ENCODE assay signal across 17 cellular contexts in genomic region chr3:143771939-143772338, GRCh38.
A peak's percentile ranks its signal among the peaks of the same experiment; 100 is the strongest.
DNase-seq lines count a peak whose midpoint lies in the region; ATAC-seq, FAIRE-seq and TF ChIP-seq lines count a peak whose summit lies in the region.
"Had no signal": no experiment of that assay in that cellular context is flagged by ENCODE, and none has a peak within 500 bp of the region (broad histone marks: within the 10 kb centered on the region; RNA-seq: fewer than 3 reads in every experiment).

No MANE protein-coding gene starts in this region.

- no peak overlapping the region for H3K4me3 Mint-ChIP-seq in nephron progenitor cell
- H3K4me3 Mint-ChIP-seq: B cell; CD4-positive, alpha-beta T cell; HFFc6 had no signal

- H3K36me3 Mint-ChIP-seq in nephron progenitor cell (ENCODE audit: low read depth): no peaks in the 10 kb centered on the region

- H3K4me1 ChIP-seq in right cardiac atrium (ENCODE audit: control insufficient read depth, insufficient read depth, low read length): no peaks in the 10 kb centered on the region

- H3K27ac ChIP-seq in right cardiac atrium (ENCODE audit: low read length) (no peak overlapping the region), WERI-Rb-1 (no peak overlapping the region)

- H3K4me3 ChIP-seq in right cardiac atrium (ENCODE audit: low read length) (no peak overlapping the region), epithelial cell of esophagus (ENCODE audit: low read length) (no peak overlapping the region), WERI-Rb-1 (ENCODE audit: low read depth, low read length) (no peak overlapping the region)
- H3K4me3 ChIP-seq: GM12878 had no signal

- WGBS in right cardiac atrium: 77% methylated on average over 5 of the region's 5 CpGs

- H3K4me1 Mint-ChIP-seq in nephron progenitor cell: no peaks in the 10 kb centered on the region

- peak; percentile 41 to 74 for ATAC-seq in right cardiac atrium
- ATAC-seq: GM12878 had no signal

- no peaks in the 10 kb centered on the region for H3K9me3 Mint-ChIP-seq in nephron progenitor cell
- H3K9me3 Mint-ChIP-seq: CD4-positive, alpha-beta T cell; HFFc6 had no signal

- TF ChIP-seq CTCF in epithelial cell of esophagus (IDR thresholded peaks at IDR 0.05; ENCODE audit: insufficient read depth, low read depth, low read length, missing control alignments) (no peak), nephron progenitor cell (IDR thresholded peaks at IDR 0.05) (no peak), WERI-Rb-1 (IDR thresholded peaks at IDR 0.05; ENCODE audit: low read depth, low read length) (no peak)

- no peak for FAIRE-seq in urothelium cell line (lab: Jason Lieb, UNC)
- FAIRE-seq: A204.1, GM12878, GM19239 had no signal

- no peak for DNase-seq in right cardiac atrium
- no peak for DNase-seq in cardiac septum (ENCODE audit: low spot score)
- peak; percentile 63 for DNase-seq in epithelial cell of esophagus (ENCODE audit: low read depth)
- no peak for DNase-seq in nephron progenitor cell
- no peak for DNase-seq in WERI-Rb-1
- no peak for DNase-seq in NCI-H748 treated with DMSO at 0.1 percent for 48 hours (lab: John Stamatoyannopoulos, UW)
- no peak for DNase-seq in urothelium cell line (ENCODE audit: low spot score)
- DNase-seq: C1 segment of cervical spinal cord; Calu3; CD4-positive, alpha-beta T cell; DMS79; HCEC 1CT; HFFc6 had no signal

- H3K9me3 ChIP-seq in right cardiac atrium (ENCODE audit: control insufficient read depth, low read length): no peaks in the 10 kb centered on the region
- no peaks in the 10 kb centered on the region for H3K9me3 ChIP-seq in WERI-Rb-1 (ENCODE audit: severe bottlenecking)

- peak overlapping the region; percentile 58 for H3K27ac Mint-ChIP-seq in nephron progenitor cell
- H3K27ac Mint-ChIP-seq: B cell; CD4-positive, alpha-beta T cell; HFFc6 had no signal

- intact Hi-C loops in right cardiac atrium (cut with DNase I): loop anchor here in 3 of 4 donors (10.0 kb wide), 2 partner anchors 173 to 183 kb away; no protein-coding TSS in a partner anchor
- intact Hi-C loops in cardiac septum (cut with DNase I): no loop called here

- H3K27me3 Mint-ChIP-seq in nephron progenitor cell (ENCODE audit: low read depth, poor library complexity): peaks cover 12% of the 10 kb centered on the region
- H3K27me3 Mint-ChIP-seq: B cell; CD4-positive, alpha-beta T cell had no signal

- H3K36me3 ChIP-seq in WERI-Rb-1: no peaks in the 10 kb centered on the region

- no peaks in the 10 kb centered on the region for H3K27me3 ChIP-seq in right cardiac atrium (ENCODE audit: control insufficient read depth, insufficient read depth)
- H3K27me3 ChIP-seq in WERI-Rb-1 (ENCODE audit: insufficient read depth, low read depth, severe bottlenecking): no peaks in the 10 kb centered on the region
